32 cellular contexts compared by ENCODE assay signal in the genomic region with DNA sequence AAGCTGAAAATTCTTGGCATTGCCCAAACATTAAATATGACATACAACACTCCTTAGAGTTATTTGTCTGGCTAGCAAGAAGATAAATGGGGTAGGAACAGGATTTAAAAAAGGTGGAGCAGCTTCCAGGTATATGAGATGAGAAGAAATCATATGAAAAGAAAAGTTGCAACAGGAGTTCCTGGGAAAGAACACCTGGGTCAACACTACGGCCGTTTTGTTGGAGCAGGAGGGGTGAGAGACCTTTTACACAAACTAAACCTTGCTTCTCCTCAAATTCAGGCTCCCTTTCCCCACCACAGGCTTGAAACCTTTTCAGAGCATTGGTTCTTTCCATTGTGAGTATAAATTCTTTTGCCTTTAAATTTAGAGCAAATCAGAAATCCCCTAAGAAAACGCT. TPM values are rescaled to one million over a fixed set of nuclear protein-coding genes. Genes with fewer than 3 reads are reported as not detected.
"Had no signal": no experiment of that assay in that cellular context is flagged by ENCODE, and none has a peak within 500 bp of the region (broad histone marks: within the 10 kb centered on the region; RNA-seq: fewer than 3 reads in every experiment).

No MANE protein-coding gene starts in this region.

- H3K27ac Mint-ChIP-seq: stimulated activated effector memory CD8-positive, alpha-beta T cell treated with anti-CD3 and anti-CD28 coated beads, Interleukin-12 subunit alpha, Interleukin-12 subunit beta, amount 100 ng/mL, for 72 hours; stimulated activated memory B cell treated with anti-CD40 and anti-IgM and Interleukin-4, amounts not matched to agents 10 μg/mL and 1 μg/mL and 100 μg/mL, for 72 hours; stimulated activated naive B cell treated with anti-CD40 and anti-IgM and Interleukin-4, amounts not matched to agents 10 μg/mL and 1 μg/mL and 100 μg/mL, for 72 hours; stimulated activated naive CD8-positive, alpha-beta T cell treated with anti-CD3 and anti-CD28 coated beads, Interleukin-15, amount 100 ng/mL, for 72 hours; stimulated activated naive CD8-positive, alpha-beta T cell treated with anti-CD3 and anti-CD28 coated beads, Interleukin-15, Interleukin-2, amounts not matched to agents 100 ng/mL and 50 ng/mL, for 24 hours; type B pancreatic cell had no signal

- H3K27ac ChIP-seq: stomach, suprapubic skin, testis, thoracic aorta, thyroid gland, tibial artery, tibial nerve, transverse colon, upper lobe of left lung, upper lobe of right lung, uterus, vagina had no signal

- H3K36me3 ChIP-seq: stomach, suprapubic skin, thoracic aorta, thyroid gland, tibial artery, tibial nerve, transverse colon, upper lobe of left lung, upper lobe of right lung, uterus, vagina had no signal

- FAIRE-seq: urothelium cell line had no signal

- H3K4me1 Mint-ChIP-seq: stimulated activated effector memory CD8-positive, alpha-beta T cell treated with anti-CD3 and anti-CD28 coated beads, Interleukin-12 subunit alpha, Interleukin-12 subunit beta, amount 100 ng/mL, for 72 hours; stimulated activated naive CD8-positive, alpha-beta T cell treated with anti-CD3 and anti-CD28 coated beads, Interleukin-15, amount 100 ng/mL, for 72 hours had no signal

- H3K4me3 Mint-ChIP-seq: stimulated activated effector memory CD8-positive, alpha-beta T cell treated with anti-CD3 and anti-CD28 coated beads, Interleukin-12 subunit alpha, Interleukin-12 subunit beta, amount 100 ng/mL, for 72 hours; stimulated activated memory B cell treated with anti-CD40 and anti-IgM and Interleukin-4, amounts not matched to agents 10 μg/mL and 1 μg/mL and 100 μg/mL, for 72 hours; stimulated activated naive B cell treated with anti-CD40 and anti-IgM and Interleukin-4, amounts not matched to agents 10 μg/mL and 1 μg/mL and 100 μg/mL, for 72 hours; stimulated activated naive CD8-positive, alpha-beta T cell treated with anti-CD3 and anti-CD28 coated beads, Interleukin-15, amount 100 ng/mL, for 72 hours; stimulated activated naive CD8-positive, alpha-beta T cell treated with anti-CD3 and anti-CD28 coated beads, Interleukin-15, Interleukin-2, amounts not matched to agents 100 ng/mL and 50 ng/mL, for 24 hours; type B pancreatic cell had no signal

- H3K9me3 Mint-ChIP-seq: stimulated activated effector memory CD8-positive, alpha-beta T cell treated with anti-CD3 and anti-CD28 coated beads, Interleukin-12 subunit alpha, Interleukin-12 subunit beta, amount 100 ng/mL, for 72 hours; stimulated activated memory B cell treated with anti-CD40 and anti-IgM and Interleukin-4, amounts not matched to agents 10 μg/mL and 1 μg/mL and 100 μg/mL, for 72 hours; stimulated activated naive CD8-positive, alpha-beta T cell treated with anti-CD3 and anti-CD28 coated beads, Interleukin-15, amount 100 ng/mL, for 72 hours; stimulated activated naive CD8-positive, alpha-beta T cell treated with anti-CD3 and anti-CD28 coated beads, Interleukin-15, Interleukin-2, amounts not matched to agents 100 ng/mL and 50 ng/mL, for 24 hours had no signal

- DNase-seq: stimulated activated CD4-positive, alpha-beta T cell treated with anti-CD3 and anti-CD28 coated beads, Interleukin-2, amount 100 ng/mL, for 48 hours; stimulated activated CD4-positive, alpha-beta T cell treated with anti-CD3 and anti-CD28 coated beads, Interleukin-4, amount 100 ng/mL, for 1 hour; stimulated activated CD4-positive, alpha-beta T cell treated with anti-CD3 and anti-CD28 coated beads, Interleukin-4, amount 100 ng/mL, for 24 hours; stimulated activated CD4-positive, alpha-beta T cell treated with anti-CD3 and anti-CD28 coated beads, Interleukin-4, amount 100 ng/mL, for 4 hours; stimulated activated CD8-positive, alpha-beta memory T cell treated with anti-CD3 and anti-CD28 coated beads, Interleukin-4, amount 100 ng/mL, for 48 hours; stimulated activated naive B cell treated with anti-CD40 and anti-IgM and Interleukin-4, amounts not matched to agents 10 μg/mL and 1 μg/mL and 100 μg/mL, for 72 hours; stimulated activated naive CD4-positive, alpha-beta T cell; stimulated activated naive CD4-positive, alpha-beta T cell treated with Interleukin-2 at 50 U/mL for 16 hours; stimulated activated naive CD8-positive, alpha-beta T cell treated with anti-CD3 and anti-CD28 coated beads, Interleukin-15, amount 100 ng/mL, for 72 hours; stomach; substantia nigra; testis; thyroid gland; tibial artery; transverse colon; trophoblast cell; upper lobe of left lung; upper lobe of right lung; uterus had no signal

- H3K4me1 ChIP-seq: stomach, suprapubic skin, testis, thyroid gland, tibial artery, tibial nerve, transverse colon, upper lobe of left lung, upper lobe of right lung, uterus, vagina had no signal

- H3K4me3 ChIP-seq: stomach, suprapubic skin, testis, thoracic aorta, thyroid gland, tibial artery, tibial nerve, transverse colon, upper lobe of left lung, upper lobe of right lung, uterus, vagina had no signal

- ATAC-seq: stimulated activated effector memory CD8-positive, alpha-beta T cell treated with anti-CD3 and anti-CD28 coated beads, Interleukin-12 subunit alpha, Interleukin-12 subunit beta, amount 100 ng/mL, for 72 hours; stimulated activated memory B cell treated with anti-CD40 and anti-IgM and Interleukin-4, amounts not matched to agents 10 μg/mL and 1 μg/mL and 100 μg/mL, for 72 hours; stimulated activated naive B cell treated with anti-CD40 and anti-IgM and Interleukin-4, amounts not matched to agents 10 μg/mL and 1 μg/mL and 100 μg/mL, for 72 hours; stimulated activated naive CD8-positive, alpha-beta T cell treated with anti-CD3 and anti-CD28 coated beads, Interleukin-15, amount 100 ng/mL, for 72 hours; upper lobe of right lung had no signal

- H3K36me3 Mint-ChIP-seq: stimulated activated effector memory CD8-positive, alpha-beta T cell treated with anti-CD3 and anti-CD28 coated beads, Interleukin-12 subunit alpha, Interleukin-12 subunit beta, amount 100 ng/mL, for 72 hours; stimulated activated memory B cell treated with anti-CD40 and anti-IgM and Interleukin-4, amounts not matched to agents 10 μg/mL and 1 μg/mL and 100 μg/mL, for 72 hours; stimulated activated naive B cell treated with anti-CD40 and anti-IgM and Interleukin-4, amounts not matched to agents 10 μg/mL and 1 μg/mL and 100 μg/mL, for 72 hours; type B pancreatic cell had no signal

- H3K27me3 Mint-ChIP-seq: stimulated activated memory B cell treated with anti-CD40 and anti-IgM and Interleukin-4, amounts not matched to agents 10 μg/mL and 1 μg/mL and 100 μg/mL, for 72 hours; stimulated activated naive B cell treated with anti-CD40 and anti-IgM and Interleukin-4, amounts not matched to agents 10 μg/mL and 1 μg/mL and 100 μg/mL, for 72 hours; stimulated activated naive CD8-positive, alpha-beta T cell treated with anti-CD3 and anti-CD28 coated beads, Interleukin-15, amount 100 ng/mL, for 72 hours; type B pancreatic cell had no signal

- H3K27me3 ChIP-seq: stomach, suprapubic skin, testis, thyroid gland, tibial artery, tibial nerve, transverse colon, upper lobe of left lung, upper lobe of right lung, uterus, vagina had no signal

- H3K9me3 ChIP-seq: stomach, suprapubic skin, testis, thoracic aorta, thyroid gland, tibial artery, tibial nerve, transverse colon, upper lobe of left lung, upper lobe of right lung, uterus, vagina had no signal

RNA-seq across cellular contexts. Expression of a gene that starts 18.8 kb away (rescaled TPM):
- total RNA-seq: stomach, subcutaneous adipose tissue, suprapubic skin, temporal lobe, thoracic aorta, thyroid gland, tibial nerve, transverse colon, upper lobe of left lung, upper lobe of right lung, ureter, urinary bladder, uterus, vagina had no signal
